Comparison of ENCODE assay signal across 3 cellular contexts in genomic region chr6:24334285-24334684, GRCh38.
TF ChIP-seq lines count a peak whose summit lies in the region.

No MANE protein-coding gene starts in this region.

TF ChIP-seq in GM23338, 12 proteins besides CTCF, POLR2A, EP300 and RAD21:
- TF ChIP-seq ETS1 (IDR thresholded peaks at IDR 0.05) (no peak), JUNB (IDR thresholded peaks at IDR 0.05; ENCODE audit: unreplicated experiment) (no peak), POLR2AphosphoS5 (IDR thresholded peaks at IDR 0.05; ENCODE audit: low read depth) (no peak), EZH2phosphoT487 (IDR thresholded peaks at IDR 0.05; ENCODE audit: unreplicated experiment) (no peak), ZNF462 (CRISPR knock-in tag; IDR thresholded peaks at IDR 0.05) (no peak)

TF ChIP-seq in H1, 55 proteins besides CTCF, POLR2A, EP300 and RAD21:
- TF ChIP-seq GABPA (IDR thresholded peaks at IDR 0.05; ENCODE audit: borderline replicate concordance, insufficient read depth, low read length) (no peak), SUZ12 (IDR thresholded peaks at IDR 0.05; ENCODE audit: low read length) (no peak), CHD1 (IDR thresholded peaks at IDR 0.05; ENCODE audit: low read depth, low read length) (no peak), FOSL1 (IDR thresholded peaks at IDR 0.05; ENCODE audit: insufficient read depth, low read depth, low read length) (no peak), GTF2F1 (IDR thresholded peaks at IDR 0.05; ENCODE audit: borderline replicate concordance, low read depth, low read length) (no peak), EGR1 (IDR thresholded peaks at IDR 0.05; ENCODE audit: borderline replicate concordance, low read depth, low read length) (no peak), KDM1A (IDR thresholded peaks at IDR 0.05; ENCODE audit: borderline replicate concordance, low read length) (no peak), ATF3 (IDR thresholded peaks at IDR 0.05; ENCODE audit: insufficient read depth, low read depth, low read length) (no peak), CBX5 (IDR thresholded peaks at IDR 0.05; ENCODE audit: low read depth, low read length) (no peak), MAFK (IDR thresholded peaks at IDR 0.05; ENCODE audit: low read depth, low read length) (no peak), CTBP2 (IDR thresholded peaks at IDR 0.05; ENCODE audit: borderline replicate concordance, insufficient read depth, insufficient read length, low read length) (no peak), CHD7 (IDR thresholded peaks at IDR 0.05; ENCODE audit: insufficient replicate concordance, low read length) (no peak), SIRT6 (IDR thresholded peaks at IDR 0.05; ENCODE audit: low read length) (no peak), TBP (IDR thresholded peaks at IDR 0.05; ENCODE audit: low read depth, low read length) (no peak), HDAC2 (IDR thresholded peaks at IDR 0.05; ENCODE audit: borderline replicate concordance in 1 of 2, low read depth in 2 of 2, low read length in 2 of 2) (no peak), YY1 (IDR thresholded peaks at IDR 0.05; ENCODE audit: low read depth, low read length) (no peak), NRF1 (IDR thresholded peaks at IDR 0.05; ENCODE audit: low read depth, low read length) (no peak)

TF ChIP-seq in SK-N-SH, 30 proteins besides CTCF, POLR2A, EP300 and RAD21:
- TF ChIP-seq USF1 (IDR thresholded peaks at IDR 0.05; ENCODE audit: borderline replicate concordance, low read depth) (no peak), MAX (IDR thresholded peaks at IDR 0.05; ENCODE audit: low read depth) (no peak), NFIC (IDR thresholded peaks at IDR 0.05; ENCODE audit: borderline replicate concordance) (no peak), GABPA (IDR thresholded peaks at IDR 0.05; ENCODE audit: low read depth) (no peak), RCOR1 (IDR thresholded peaks at IDR 0.05; ENCODE audit: low read length) (no peak), MXI1 (IDR thresholded peaks at IDR 0.05; ENCODE audit: low read depth, low read length) (no peak), USF2 (IDR thresholded peaks at IDR 0.05; ENCODE audit: borderline replicate concordance, low read depth, low read length) (no peak), POLR2AphosphoS5 (IDR thresholded peaks at IDR 0.05; ENCODE audit: low read depth, low read length) (no peak), TAF1 (IDR thresholded peaks at IDR 0.05; ENCODE audit: borderline replicate concordance, low read depth, low read length) (no peak), ZBTB33 (IDR thresholded peaks at IDR 0.05; ENCODE audit: borderline replicate concordance, low read depth) (no peak), IRF3 (IDR thresholded peaks at IDR 0.05; ENCODE audit: low read depth, low read length) (no peak), MEF2A (IDR thresholded peaks at IDR 0.05; ENCODE audit: borderline replicate concordance, low read depth) (no peak), RFX5 (IDR thresholded peaks at IDR 0.05; ENCODE audit: low read length) (no peak), REST (IDR thresholded peaks at IDR 0.05; ENCODE audit: low read depth, low read length) (no peak), EZH2phosphoT487 (IDR thresholded peaks at IDR 0.05; ENCODE audit: borderline replicate concordance, low read depth) (no peak), TEAD4 (IDR thresholded peaks at IDR 0.05; ENCODE audit: borderline replicate concordance, insufficient read depth) (no peak), CHD2 (IDR thresholded peaks at IDR 0.05; ENCODE audit: low read length, partially characterized antibody) (no peak), RXRA (IDR thresholded peaks at IDR 0.05; ENCODE audit: borderline replicate concordance, low read depth) (no peak), JUND (IDR thresholded peaks at IDR 0.05) (no peak), NRF1 (IDR thresholded peaks at IDR 0.05; ENCODE audit: low read depth, low read length) (no peak)
